ENCODE assay signal across 1 cellular context in genomic region chr4:96150501-96150900, GRCh38.
TF ChIP-seq lines count a peak whose summit lies in the region.

No MANE protein-coding gene starts in this region.

TF ChIP-seq in SK-N-SH treated with all-trans-retinoic acid at 6 μM for 48 hours, 23 proteins besides CTCF, POLR2A, EP300 and RAD21 (continued from another document):
- TF ChIP-seq CSRNP3 (CRISPR knock-in tag; IDR thresholded peaks at IDR 0.05), result no peak
